Comparison of ENCODE assay signal across 8 cellular contexts in the genomic region with DNA sequence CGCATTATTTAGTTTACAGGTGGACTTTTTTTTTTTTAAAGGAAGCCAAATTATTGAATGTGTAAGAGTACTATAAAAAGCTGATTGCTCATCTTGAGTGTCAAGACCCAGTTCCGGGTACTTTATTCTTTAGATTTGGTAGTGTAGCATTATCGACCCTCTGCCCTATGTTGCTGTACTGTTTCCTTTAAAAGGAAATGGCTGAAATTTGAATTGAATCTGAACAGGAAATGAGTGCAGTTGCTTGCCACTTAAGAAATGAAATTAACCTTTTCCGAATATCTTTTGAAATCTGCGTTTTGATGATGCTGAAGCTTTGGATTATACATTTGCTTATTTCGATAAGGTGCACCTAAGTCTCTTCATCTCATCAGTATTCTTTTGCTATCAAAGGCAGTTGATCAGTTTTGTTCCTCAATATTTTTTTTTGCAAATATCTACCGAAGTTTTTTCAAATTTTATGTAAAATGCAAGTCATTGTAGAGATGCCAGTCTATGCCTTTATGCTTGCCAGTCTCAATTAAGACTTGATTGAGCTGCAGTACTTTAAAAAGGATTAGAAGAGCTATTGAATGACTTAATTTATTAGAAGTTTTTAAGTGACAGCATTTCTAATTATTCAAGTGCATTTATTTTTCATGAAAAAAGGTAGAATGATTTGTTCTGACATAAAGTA. TPM values are rescaled to one million over a fixed set of nuclear protein-coding genes. Genes with fewer than 3 reads are reported as not detected.
DNase-seq lines count a peak whose midpoint lies in the region; ATAC-seq and TF ChIP-seq lines count a peak whose summit lies in the region.

No MANE protein-coding gene starts in this region.

- H3K4me2 ChIP-seq in OCI-LY7 (ENCODE audit: low read length) (peak overlapping the region; percentile 98), parathyroid adenoma (ENCODE audit: low read length) (peak overlapping the region; percentile 91)

- H3K9me2 ChIP-seq in OCI-LY7 (ENCODE audit: insufficient read depth, low read length), result no peaks in the 10 kb centered on the region

- H3K4me3 ChIP-seq in OCI-LY7 (ENCODE audit: low read depth, low read length, poor library complexity, severe bottlenecking) (peak overlapping the region; percentile 97), endodermal cell (ENCODE audit: low read length) (peak overlapping the region; percentile 99), parathyroid adenoma (ENCODE audit: low read depth, low read length) (peak overlapping the region; percentile 83)

- H3K27ac ChIP-seq in OCI-LY7 (ENCODE audit: low read depth, low read length, poor library complexity, severe bottlenecking) (peak overlapping the region; percentile 95), endodermal cell (ENCODE audit: low read depth, low read length) (peak overlapping the region; percentile 94), parathyroid adenoma (peak overlapping the region; percentile 100)

- peaks cover 12% of the 10 kb centered on the region for H3K36me3 Mint-ChIP-seq in endodermal cell (ENCODE audit: low read depth)

- H3K9me3 ChIP-seq in OCI-LY7 (ENCODE audit: low read length), result no peaks in the 10 kb centered on the region
- H3K9me3 ChIP-seq in endodermal cell (ENCODE audit: control insufficient read depth, low read length), result no peaks in the 10 kb centered on the region
- H3K9me3 ChIP-seq in parathyroid adenoma (ENCODE audit: control insufficient read depth, low read length), result no peaks in the 10 kb centered on the region

- H2AFZ ChIP-seq in OCI-LY7 (ENCODE audit: low read length), result no peak overlapping the region
- H2AFZ ChIP-seq in parathyroid adenoma, result no peak overlapping the region

- H3K36me3 ChIP-seq in OCI-LY7 (ENCODE audit: insufficient read depth, low read length) (peaks cover 45% of the 10 kb centered on the region), endodermal cell (ENCODE audit: control insufficient read depth, insufficient read depth, low read length) (peaks cover 37% of the 10 kb centered on the region), parathyroid adenoma (ENCODE audit: control insufficient read depth, insufficient read depth, low read length) (no peaks in the 10 kb centered on the region)

- BruUV-seq in OCI-LY7 (replicated peaks; lab: Mats Ljungman, UMichigan), result no TSS peak

- H3K27ac Mint-ChIP-seq in endodermal cell, result peak overlapping the region; percentile 95

- H3K9me3 Mint-ChIP-seq in endodermal cell, result no peaks in the 10 kb centered on the region

- TF ChIP-seq CTCF in OCI-LY7 (conservative IDR thresholded peaks at IDR 0.05; ENCODE audit: low read length) (no peak), endodermal cell (conservative IDR thresholded peaks at IDR 0.05) (no peak), parathyroid adenoma (IDR thresholded peaks at IDR 0.05) (no peak)

- 37 to 40% methylated on average over 7 of the region's 7 CpGs for WGBS in endodermal cell (ENCODE audit: insufficient coverage in 1 of 2, insufficient read length in 1 of 2), 2 experiments

- H3K4me1 ChIP-seq in OCI-LY7 (ENCODE audit: insufficient read depth, low read length, poor library complexity, severe bottlenecking), result peaks cover 50% of the 10 kb centered on the region
- H3K4me1 ChIP-seq in endodermal cell (ENCODE audit: control insufficient read depth, insufficient read depth, low read length), result no peaks in the 10 kb centered on the region
- H3K4me1 ChIP-seq in parathyroid adenoma, result peaks cover 19% of the 10 kb centered on the region

- H4K20me1 ChIP-seq in OCI-LY7 (ENCODE audit: insufficient read depth, low read length), result peaks cover 36% of the 10 kb centered on the region

- H3K4me3 Mint-ChIP-seq in endodermal cell, result peak overlapping the region; percentile 93

- H3K27me3 ChIP-seq in endodermal cell (ENCODE audit: control insufficient read depth, insufficient read depth, low read length, poor library complexity, severe bottlenecking), result no peaks in the 10 kb centered on the region
- no peaks in the 10 kb centered on the region for H3K27me3 ChIP-seq in parathyroid adenoma (ENCODE audit: control insufficient read depth, insufficient read depth, low read length)

- H3K79me2 ChIP-seq in OCI-LY7 (ENCODE audit: insufficient read depth, low read depth, low read length) (peaks cover 78% of the 10 kb centered on the region), parathyroid adenoma (peaks cover 54% of the 10 kb centered on the region)

- ATAC-seq in GM18870 (IDR thresholded peaks at IDR 0.05; ENCODE audit: unreplicated experiment) (no peak), HG02759 (IDR thresholded peaks at IDR 0.05; ENCODE audit: unreplicated experiment) (no peak)

- peaks cover 22% of the 10 kb centered on the region for H3K4me1 Mint-ChIP-seq in endodermal cell

- POLR2A ChIA-PET in OCI-LY7 (lab: Charles Lee), result interaction anchor here (0.6 to 1.3 kb wide), 5 partner anchors 10 to 350 kb away, joined by 3 to 4 read pairs (median 4); a partner anchor contains a TSS

- peak overlapping the region; percentile 92 for H3K9ac ChIP-seq in endodermal cell (ENCODE audit: extremely low read depth, low read length, poor library complexity, severe bottlenecking)
- H3K9ac ChIP-seq in parathyroid adenoma, result no peak overlapping the region

- H3K27me3 Mint-ChIP-seq in endodermal cell (ENCODE audit: insufficient read depth), result no peaks in the 10 kb centered on the region

- peak; percentile 12 for DNase-seq in EL
- DNase-seq in OCI-LY7 (ENCODE audit: low spot score), result peak; percentile 52
- DNase-seq in endodermal cell, result no peak
- DNase-seq in epidermal melanocyte (ENCODE audit: insufficient read length, low spot score), result no peak
- DNase-seq in NCI-H2029 (lab: John Stamatoyannopoulos, UW), result no peak

- intact Hi-C loops in OCI-LY7 (cut with micrococcal nuclease; ENCODE audit: unreplicated experiment), result no loop called here

- CTCF ChIA-PET in OCI-LY7 (lab: Charles Lee; ENCODE audit: unreplicated experiment), result interaction anchor here (1.0 kb wide), 1 partner anchor 11 kb away, joined by 3 read pairs; no protein-coding TSS in a partner anchor

RNA-seq across cellular contexts. Expression of a gene that starts 1.8 kb away (rescaled TPM):
- total RNA-seq in OCI-LY7 (2014; rRNA removed; shearing (Covaris generic)), result 66.5 and 76.1 TPM in 2 replicates
- total RNA-seq in OCI-LY7 (2022), result 115 and 123 TPM in 2 replicates
- total RNA-seq in endodermal cell, result 10 to 100 TPM; 56.8 to 61.6 TPM
- polyA plus RNA-seq in endodermal cell (2013, experiment 1 of 2), result 61.1 TPM
- polyA plus RNA-seq in endodermal cell (2013, experiment 2 of 2), result 57.6 TPM

RNA-seq across cellular contexts. Expression of a gene that starts 11.8 kb away (rescaled TPM):
- total RNA-seq in OCI-LY7 (2014; rRNA removed; shearing (Covaris generic)), result 4.6 and 5.6 TPM in 2 replicates
- total RNA-seq in OCI-LY7 (2022) (15.3 and 17.3 TPM in 2 replicates), endodermal cell (10 to 100 TPM; 10.8 to 16.6 TPM)
- 7.1 TPM for polyA plus RNA-seq in endodermal cell (2013, experiment 1 of 2)
- polyA plus RNA-seq in endodermal cell (2013, experiment 2 of 2), result 7.6 TPM

RNA-seq across cellular contexts. Expression of a gene that starts 11.9 kb away (rescaled TPM):
- total RNA-seq in OCI-LY7 (2014; rRNA removed; shearing (Covaris generic)), result 109 and 124 TPM in 2 replicates
- 154 and 169 TPM in 2 replicates for total RNA-seq in OCI-LY7 (2022)
- 100 to 1,000 TPM; 133 to 154 TPM for total RNA-seq in endodermal cell
- polyA plus RNA-seq in endodermal cell (2013, experiment 1 of 2), result 63.3 TPM
- polyA plus RNA-seq in endodermal cell (2013, experiment 2 of 2), result 51.5 TPM

RNA-seq across cellular contexts. Expression of a gene that starts 45.1 kb away (rescaled TPM):
- 9.4 and 13.9 TPM in 2 replicates for total RNA-seq in OCI-LY7 (2014; rRNA removed; shearing (Covaris generic))
- total RNA-seq in OCI-LY7 (2022), result 5.1 and 7.2 TPM in 2 replicates
- 10 to 100 TPM; 25.5 to 28.5 TPM for total RNA-seq in endodermal cell
- 20.2 TPM for polyA plus RNA-seq in endodermal cell (2013, experiment 1 of 2)
- 19.2 TPM for polyA plus RNA-seq in endodermal cell (2013, experiment 2 of 2)

RNA-seq across cellular contexts. Expression of a gene that starts 54.8 kb away (rescaled TPM):
- 20.9 and 22.5 TPM in 2 replicates for total RNA-seq in OCI-LY7 (2014; rRNA removed; shearing (Covaris generic))
- 18.6 and 22.6 TPM in 2 replicates for total RNA-seq in OCI-LY7 (2022)
- 10 to 100 TPM; 10.7 to 11.4 TPM for total RNA-seq in endodermal cell
- 2.4 TPM for polyA plus RNA-seq in endodermal cell (2013, experiment 1 of 2)
- 1.7 TPM for polyA plus RNA-seq in endodermal cell (2013, experiment 2 of 2)

Comparison
In these comparisons a context has a peak if more than half of its experiments do, and no peak if none do; other contexts are left out.
1. DNase-seq: peak in EL (single experiment) and OCI-LY7 (single experiment); none in endodermal cell (single experiment), epidermal melanocyte (single experiment) and NCI-H2029 (single experiment).
2. Peak in every context shown above with its lines, with median percentiles within 50 percentile points of each other: H3K27ac ChIP-seq and H3K4me3 ChIP-seq.